ENCODE assay signal across 15 cellular contexts in genomic region chr10:104253106-104253505, GRCh38. TPM values are rescaled to one million over a fixed set of nuclear protein-coding genes. Genes with fewer than 3 reads are reported as not detected.
DNase-seq lines count a peak whose midpoint lies in the region; ATAC-seq, FAIRE-seq and TF ChIP-seq lines count a peak whose summit lies in the region.
"Had no signal": no experiment of that assay in that cellular context is flagged by ENCODE, and none has a peak within 500 bp of the region (broad histone marks: within the 10 kb centered on the region; RNA-seq: fewer than 3 reads in every experiment).

No MANE protein-coding gene starts in this region.

- H3K4me3 Mint-ChIP-seq in T-helper 17 cell: peak overlapping the region; percentile 53
- H3K4me3 Mint-ChIP-seq in stimulated activated naive CD8-positive, alpha-beta T cell treated with anti-CD3 and anti-CD28 coated beads, Interleukin-15, Interleukin-2, amounts not matched to agents 100 ng/mL and 50 ng/mL, for 24 hours: peak overlapping the region; percentile 44

- no peak for FAIRE-seq in D721Med (lab: Jason Lieb, UNC)
- FAIRE-seq: H1 had no signal

- H3K27me3 Mint-ChIP-seq in T-helper 17 cell: peaks cover 24% of the 10 kb centered on the region
- peaks cover 12% of the 10 kb centered on the region for H3K27me3 Mint-ChIP-seq in stimulated activated naive CD8-positive, alpha-beta T cell treated with anti-CD3 and anti-CD28 coated beads, Interleukin-15, Interleukin-2, amounts not matched to agents 100 ng/mL and 50 ng/mL, for 24 hours

- H3K27me3 ChIP-seq in cardiac muscle cell (no peaks in the 10 kb centered on the region), left ventricle myocardium inferior (ENCODE audit: low read depth) (no peaks in the 10 kb centered on the region)
- H3K27me3 ChIP-seq: BLaER1 treated with 17β-estradiol and CSF1 and Interleukin-3, amounts not matched to agents 10 nM and 100 nM; right atrium auricular region; vagina had no signal

- TF ChIP-seq CTCF in cardiac muscle cell (IDR thresholded peaks at IDR 0.05; ENCODE audit: low read depth, low read length) (no peak), left ventricle myocardium inferior (IDR thresholded peaks at IDR 0.05; ENCODE audit: borderline replicate concordance) (no peak), GM13976 (IDR thresholded peaks at IDR 0.05; ENCODE audit: borderline replicate concordance, control extremely low read depth, extremely low read depth, insufficient read depth, missing control alignments) (no peak), D721Med (IDR thresholded peaks at IDR 0.05; ENCODE audit: insufficient read depth, missing control alignments) (no peak)

- H3K9me3 ChIP-seq in cardiac muscle cell (ENCODE audit: low read depth): no peaks in the 10 kb centered on the region
- no peaks in the 10 kb centered on the region for H3K9me3 ChIP-seq in left ventricle myocardium inferior (replicated peaks)
- no peaks in the 10 kb centered on the region for H3K9me3 ChIP-seq in T-helper 17 cell (ENCODE audit: control insufficient read depth, low read length, poor library complexity, severe bottlenecking)
- H3K9me3 ChIP-seq: right atrium auricular region, vagina had no signal

- H3K27ac ChIP-seq in cardiac muscle cell: peak overlapping the region; percentile 34
- no peak overlapping the region for H3K27ac ChIP-seq in left ventricle myocardium inferior (replicated peaks)
- H3K27ac ChIP-seq: RWPE1, vagina, WERI-Rb-1 had no signal

- H3K4me1 Mint-ChIP-seq in T-helper 17 cell: peaks cover 29% of the 10 kb centered on the region
- H3K4me1 Mint-ChIP-seq in stimulated activated naive CD8-positive, alpha-beta T cell treated with anti-CD3 and anti-CD28 coated beads, Interleukin-15, Interleukin-2, amounts not matched to agents 100 ng/mL and 50 ng/mL, for 24 hours (ENCODE audit: low read depth): peaks cover 43% of the 10 kb centered on the region

- peak overlapping the region; percentile 95 for H3K27ac Mint-ChIP-seq in T-helper 17 cell
- H3K27ac Mint-ChIP-seq in stimulated activated naive CD8-positive, alpha-beta T cell treated with anti-CD3 and anti-CD28 coated beads, Interleukin-15, Interleukin-2, amounts not matched to agents 100 ng/mL and 50 ng/mL, for 24 hours: peak overlapping the region; percentile 96

- H3K36me3 ChIP-seq in cardiac muscle cell (peaks cover 6% of the 10 kb centered on the region), left ventricle myocardium inferior (peaks cover 10% of the 10 kb centered on the region)

- in situ Hi-C loops in GM13976 (cut with MboI; ENCODE audit: low sequenced_read_pairs, unreplicated experiment): no loop called here

- no peaks in the 10 kb centered on the region for H3K9me3 Mint-ChIP-seq in stimulated activated naive CD8-positive, alpha-beta T cell treated with anti-CD3 and anti-CD28 coated beads, Interleukin-15, Interleukin-2, amounts not matched to agents 100 ng/mL and 50 ng/mL, for 24 hours

- H3K4me1 ChIP-seq in cardiac muscle cell (ENCODE audit: low read depth) (peaks cover 35% of the 10 kb centered on the region), left ventricle myocardium inferior (peaks cover 44% of the 10 kb centered on the region)

- intact Hi-C loops in left ventricle myocardium inferior (cut with micrococcal nuclease): no loop called here

- ATAC-seq in T-helper 17 cell (no peak), GM19324 (IDR thresholded peaks at IDR 0.05; ENCODE audit: low FRiP score, unreplicated experiment) (no peak)

- peaks cover 5% of the 10 kb centered on the region for H3K36me3 Mint-ChIP-seq in T-helper 17 cell (ENCODE audit: low read depth)
- peaks cover 29% of the 10 kb centered on the region for H3K36me3 Mint-ChIP-seq in stimulated activated naive CD8-positive, alpha-beta T cell treated with anti-CD3 and anti-CD28 coated beads, Interleukin-15, Interleukin-2, amounts not matched to agents 100 ng/mL and 50 ng/mL, for 24 hours (ENCODE audit: low read depth)

- DNase-seq in cardiac muscle cell (ENCODE audit: low read depth in 1 of 2, low spot score in 1 of 2) (no peak), left ventricle myocardium inferior (no peak), T-helper 17 cell (no peak), iPS-NIHi7 (ENCODE audit: extremely low spot score) (peak; percentile 58), GM13976 (ENCODE audit: low spot score) (no peak), D721Med (ENCODE audit: insufficient read length, low spot score) (no peak)
- DNase-seq: NCI-H2171 treated with DMSO at 0.1 percent for 48 hours, WERI-Rb-1 had no signal

- H3K4me3 ChIP-seq in cardiac muscle cell: no peak overlapping the region
- H3K4me3 ChIP-seq in left ventricle myocardium inferior: no peak overlapping the region
- H3K4me3 ChIP-seq: BLaER1 treated with 17β-estradiol and CSF1 and Interleukin-3, amounts not matched to agents 10 nM and 100 nM; right atrium auricular region; vagina had no signal

RNA-seq across cellular contexts. Expression of gene GSTO1, which starts 1.6 kb away (rescaled TPM):
- total RNA-seq in cardiac muscle cell: 80.5 and 111 TPM in 2 replicates
- 245 and 260 TPM in 2 replicates for polyA plus RNA-seq in cardiac muscle cell
- 189 TPM for total RNA-seq in left ventricle myocardium inferior
- 10 to 100 TPM; 37.9 to 52.6 TPM for total RNA-seq in T-helper 17 cell

RNA-seq across cellular contexts. Expression of gene GSTO2, which starts 15.9 kb away (rescaled TPM):
- 1.7 and 2.2 TPM in 2 replicates for total RNA-seq in cardiac muscle cell
- 3.0 and 5.1 TPM in 2 replicates for polyA plus RNA-seq in cardiac muscle cell
- 0.80 TPM for total RNA-seq in left ventricle myocardium inferior
- total RNA-seq in T-helper 17 cell: 1 to 10 TPM in 1 of 2 donors, under 1 TPM in 1; 0.70 to 1.1 TPM

RNA-seq across cellular contexts. Expression of gene CFAP43, which starts 20.9 kb away (rescaled TPM):
- total RNA-seq in cardiac muscle cell: 0.36 and 2.0 TPM in 2 replicates
- polyA plus RNA-seq in cardiac muscle cell: 0.67 and 1.9 TPM in 2 replicates
- not detected for total RNA-seq in left ventricle myocardium inferior
- not detected for total RNA-seq in T-helper 17 cell
